Comparison of ENCODE assay signal across 9 cellular contexts in the genomic region with DNA sequence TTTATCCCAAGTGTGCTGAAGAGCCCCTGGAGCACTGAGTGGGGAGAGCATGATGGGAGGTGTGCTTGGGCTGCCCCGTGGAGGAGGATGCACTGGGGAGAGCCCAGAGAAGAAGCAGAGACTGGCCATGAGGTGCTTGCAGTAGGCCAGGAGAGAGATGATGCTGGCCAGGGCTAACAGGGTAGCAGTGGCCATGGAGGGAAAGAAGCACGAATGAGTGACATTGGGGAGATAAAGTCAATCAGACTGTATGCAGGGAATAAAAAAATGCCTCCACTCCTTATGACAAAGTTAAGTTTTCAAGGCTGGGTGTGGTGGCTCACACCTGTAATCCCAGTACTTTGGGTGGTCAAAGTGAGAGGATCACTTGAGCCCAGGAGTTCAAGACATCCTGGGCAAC. TPM values are rescaled to one million over a fixed set of nuclear protein-coding genes. Genes with fewer than 3 reads are reported as not detected.
"Had no signal": no experiment of that assay in that cellular context is flagged by ENCODE, and none has a peak within 500 bp of the region (broad histone marks: within the 10 kb centered on the region; RNA-seq: fewer than 3 reads in every experiment).

No MANE protein-coding gene starts in this region.

- H3K27ac Mint-ChIP-seq: HFFc6 had no signal

- H3K9ac ChIP-seq: GM23248 had no signal

- H3K27ac ChIP-seq: GM23248, HL-60 had no signal

- DNase-seq: GM23248, GOT3, H7, HFFc6 had no signal

- H3K9me3 Mint-ChIP-seq: HFFc6, IgD-negative memory B cell had no signal

- H3K4me3 Mint-ChIP-seq: HFFc6, IgD-negative memory B cell had no signal

- H3K36me3 Mint-ChIP-seq: IgD-negative memory B cell had no signal

- H3K4me3 ChIP-seq: GM23248 had no signal

- ATAC-seq: HCT116, HepG2 had no signal

- H2AFZ ChIP-seq: GM23248 had no signal

RNA-seq across cellular contexts. Expression of gene TMEM220, which starts 5.4 kb away (rescaled TPM):
- total RNA-seq: H4 had no signal
